ENCODE assay signal across 8 cellular contexts in the genomic region with DNA sequence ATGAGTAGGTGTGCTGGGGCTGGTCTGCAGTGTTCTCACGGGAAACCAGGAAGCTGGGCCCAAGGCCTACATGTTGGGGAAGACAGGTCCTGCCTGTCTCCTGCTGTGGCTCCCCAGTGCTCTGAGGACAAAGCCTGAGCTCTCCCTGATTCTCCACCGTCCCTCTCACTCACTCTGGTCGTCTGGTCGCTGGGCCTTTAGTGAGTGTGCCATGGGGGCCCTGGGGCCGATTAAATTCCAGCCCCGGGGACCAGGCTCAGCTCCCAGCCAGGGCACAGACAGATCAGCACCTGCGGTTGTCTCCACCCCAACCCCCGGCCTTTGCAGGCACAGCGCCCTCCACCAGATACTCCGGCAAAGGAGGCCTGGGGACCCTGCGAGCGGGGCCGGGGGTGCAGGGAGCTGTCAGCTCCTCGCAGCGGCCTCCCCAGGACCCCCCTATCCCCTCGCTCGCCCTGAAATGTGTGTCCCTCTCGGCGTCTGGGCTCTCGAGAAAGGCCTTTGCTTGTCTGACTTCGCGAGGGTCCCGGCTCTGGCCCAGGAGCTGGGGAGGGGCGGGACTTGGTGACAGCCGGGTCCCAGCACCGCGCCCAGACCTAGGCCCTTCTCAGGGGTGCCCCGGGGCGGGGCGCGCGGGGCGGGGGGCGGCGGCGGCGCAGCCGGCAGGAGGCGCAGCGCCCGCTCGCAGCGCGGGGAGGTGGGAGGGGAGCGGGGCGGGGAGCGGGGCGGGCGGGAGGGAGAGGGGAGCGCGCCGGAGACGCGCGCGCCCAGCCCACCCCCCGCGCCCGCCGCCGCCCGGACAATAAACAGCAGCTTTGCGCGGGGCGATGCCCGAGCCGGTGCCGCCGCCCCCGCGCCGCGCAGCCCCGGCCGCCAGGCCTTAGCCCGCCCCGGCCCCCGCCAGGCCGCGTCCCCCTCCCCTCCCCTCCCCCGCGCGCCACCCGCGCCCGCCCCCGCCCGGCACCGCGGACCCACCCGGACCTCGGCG. TPM values are rescaled to one million over a fixed set of nuclear protein-coding genes. Genes with fewer than 3 reads are reported as not detected.
A peak's percentile ranks its signal among the peaks of the same experiment; 100 is the strongest.
DNase-seq lines count a peak whose midpoint lies in the region; ATAC-seq and TF ChIP-seq lines count a peak whose summit lies in the region.

A gene with protein sequence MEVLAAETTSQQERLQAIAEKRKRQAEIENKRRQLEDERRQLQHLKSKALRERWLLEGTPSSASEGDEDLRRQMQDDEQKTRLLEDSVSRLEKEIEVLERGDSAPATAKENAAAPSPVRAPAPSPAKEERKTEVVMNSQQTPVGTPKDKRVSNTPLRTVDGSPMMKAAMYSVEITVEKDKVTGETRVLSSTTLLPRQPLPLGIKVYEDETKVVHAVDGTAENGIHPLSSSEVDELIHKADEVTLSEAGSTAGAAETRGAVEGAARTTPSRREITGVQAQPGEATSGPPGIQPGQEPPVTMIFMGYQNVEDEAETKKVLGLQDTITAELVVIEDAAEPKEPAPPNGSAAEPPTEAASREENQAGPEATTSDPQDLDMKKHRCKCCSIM (plus strand): TSS at position 782 of the 988 bp plus-strand sequence. CDS start 212 bp downstream, outside the sequence.

- H3K4me1 ChIP-seq in BE2C (peaks cover 3% of the 10 kb centered on the region), esophagus squamous epithelium (peaks cover 16 to 52% (median 26%) of the 10 kb centered on the region in 3 donors), neural progenitor cell (peaks cover 17% of the 10 kb centered on the region)

- H3K79me2 ChIP-seq in neural progenitor cell (ENCODE audit: low read depth), result peaks cover 17% of the 10 kb centered on the region

- H3K36me3 ChIP-seq in BE2C (no peaks in the 10 kb centered on the region), esophagus squamous epithelium (no peaks in the 10 kb centered on the region), neural progenitor cell (no peaks in the 10 kb centered on the region)

- H3K9me3 ChIP-seq in BE2C, result peaks cover 2% of the 10 kb centered on the region; the same call in 1 of the 2 replicates
- no peaks in the 10 kb centered on the region for H3K9me3 ChIP-seq in esophagus squamous epithelium
- no peaks in the 10 kb centered on the region for H3K9me3 ChIP-seq in neural progenitor cell (ENCODE audit: low read depth)

- H3K4me1 Mint-ChIP-seq in neural progenitor cell (peaks cover 22% of the 10 kb centered on the region), Calu3 (ENCODE audit: low read depth, unreplicated experiment) (no peaks in the 10 kb centered on the region)

- TF ChIP-seq CTCF in BE2C (IDR thresholded peaks at IDR 0.05; ENCODE audit: low read depth, low read length), result no peak
- no peak for TF ChIP-seq CTCF in esophagus squamous epithelium (IDR thresholded peaks at IDR 0.05)
- TF ChIP-seq CTCF in neural progenitor cell (IDR thresholded peaks at IDR 0.05), result peak; percentile 22
- TF ChIP-seq CTCF in foreskin fibroblast (IDR thresholded peaks at IDR 0.05; ENCODE audit: low read depth, low read length), result no peak
- TF ChIP-seq CTCF in Calu3 (IDR thresholded peaks at IDR 0.05; ENCODE audit: unreplicated experiment), result no peak

- H3K36me3 Mint-ChIP-seq in neural progenitor cell (peaks cover 2% of the 10 kb centered on the region), Calu3 (ENCODE audit: insufficient read depth, unreplicated experiment) (peaks cover 5% of the 10 kb centered on the region)

- H3K27me3 ChIP-seq in BE2C, result peaks cover 4% of the 10 kb centered on the region; the same call in 1 of the 2 replicates
- H3K27me3 ChIP-seq in esophagus squamous epithelium, result peaks cover 0 to 45% (median 0%) of the 10 kb centered on the region in 4 donors
- H3K27me3 ChIP-seq in neural progenitor cell, result peaks cover 16% of the 10 kb centered on the region

- peaks cover 26% of the 10 kb centered on the region for H4K20me1 ChIP-seq in neural progenitor cell (ENCODE audit: low read depth)

- H3K9me3 Mint-ChIP-seq in neural progenitor cell (peaks cover 3% of the 10 kb centered on the region), Calu3 (ENCODE audit: low read depth, unreplicated experiment) (no peaks in the 10 kb centered on the region)

- no peak for TF ChIP-seq POLR2A in esophagus squamous epithelium (IDR thresholded peaks at IDR 0.05)

- H3K27ac ChIP-seq in esophagus squamous epithelium (peak within 1 kb of the TSS; percentile 57 to 92 (median 82)), neural progenitor cell (no peak within 1 kb of the TSS)

- peaks cover 8% of the 10 kb centered on the region for H3K27me3 Mint-ChIP-seq in neural progenitor cell (ENCODE audit: insufficient read depth, low read depth)
- H3K27me3 Mint-ChIP-seq in Calu3 (ENCODE audit: unreplicated experiment), result peaks cover 40% of the 10 kb centered on the region

- peaks cover 43% of the 10 kb centered on the region for H3F3A ChIP-seq in neural progenitor cell (ENCODE audit: low read depth)

- CTCF ChIA-PET in Calu3 (lab: Charles Lee), result interaction anchor here (0.8 kb wide), 1 partner anchor 8 kb away, joined by 3 read pairs; no protein-coding TSS in a partner anchor

- H3K9ac ChIP-seq in neural progenitor cell, result peak within 1 kb of the TSS; percentile 30

- H3K4me2 ChIP-seq in neural progenitor cell, result peak within 1 kb of the TSS; percentile 94

- H3K27ac Mint-ChIP-seq in neural progenitor cell (peak within 1 kb of the TSS; percentile 83), Calu3 (ENCODE audit: unreplicated experiment) (no peak within 1 kb of the TSS)

- peak within 1 kb of the TSS; percentile 93 for H2AFZ ChIP-seq in neural progenitor cell (replicated peaks)

- intact Hi-C loops in esophagus squamous epithelium (cut with DNase I) (no loop called here), Calu3 (cut with micrococcal nuclease; ENCODE audit: unreplicated experiment) (no loop called here)

- DNase-seq in BE2C, result peak; percentile 61
- peak; percentile 9 for DNase-seq in NCI-H226
- no peak for DNase-seq in esophagus squamous epithelium (lab: John Stamatoyannopoulos, UW)
- DNase-seq in neural progenitor cell (ENCODE audit: low spot score), result peak; percentile 80
- DNase-seq in foreskin fibroblast, result no peak
- no peak for DNase-seq in activated gamma-delta T cell treated with Interleukin-2 at 50 U/mL for 16 hours
- no peak for DNase-seq in Calu3

- H3K4me3 Mint-ChIP-seq in neural progenitor cell (peak within 1 kb of the TSS; percentile 86), Calu3 (ENCODE audit: low read depth, unreplicated experiment) (no peak within 1 kb of the TSS)

- WGBS in esophagus squamous epithelium, 2 donors, result 20% methylated on average over 1 to 8 of the region's 93 CpGs

- H3K4me3 ChIP-seq in BE2C (ENCODE audit: low read depth, low read length) (peak within 1 kb of the TSS; percentile 48), esophagus squamous epithelium (peak within 1 kb of the TSS; percentile 43 to 89 (median 62)), neural progenitor cell (peak within 1 kb of the TSS; percentile 92), foreskin fibroblast (ENCODE audit: low read depth in 1 of 2, low read length in 2 of 2) (peak within 1 kb of the TSS in 1 of 2 donors; percentile 51)

- ATAC-seq in HG03175 (IDR thresholded peaks at IDR 0.05; ENCODE audit: unreplicated experiment), result no peak

- no TSS peak for BruUV-seq in Calu3 (replicated peaks; lab: Mats Ljungman, UMichigan)

RNA-seq across cellular contexts. Expression of the gene that starts here (rescaled TPM):
- 39.2 TPM for polyA plus RNA-seq in BE2C (2012; ENCODE audit: insufficient read depth, insufficient read length, low read depth)
- total RNA-seq in esophagus squamous epithelium, result 10 to 100 TPM in 1 of 4 donors, 1 to 10 TPM in 3; 2.6 to 19.3 (median 6.5) TPM
- 13.9 and 40.7 TPM in 2 replicates for total RNA-seq in neural progenitor cell (ENCODE audit: low replicate concordance)
- 0.56 and 0.83 TPM in 2 replicates for total RNA-seq in Calu3 (2022)

Comparison
In these comparisons a context has a peak if more than half of its experiments do, and no peak if none do; other contexts are left out.
1. DNase-seq: peak in BE2C (single experiment), NCI-H226 (single experiment) and neural progenitor cell (single experiment); none in esophagus squamous epithelium (single experiment), foreskin fibroblast (0 of 2), activated gamma-delta T cell treated with Interleukin-2 at 50 U/mL for 16 hours (single experiment) and Calu3 (single experiment).